ENCODE assay signal across 8 cellular contexts in genomic region chr2:160493227-160494028, GRCh38. TPM values are rescaled to one million over a fixed set of nuclear protein-coding genes. Genes with fewer than 3 reads are reported as not detected.
A peak's percentile ranks its signal among the peaks of the same experiment; 100 is the strongest.
DNase-seq lines count a peak whose midpoint lies in the region; ATAC-seq and TF ChIP-seq lines count a peak whose summit lies in the region.

TSS of gene RBMS1 (minus strand) at chr2:160493807. CDS start at chr2:160493363, 444 bp downstream.

- TF ChIP-seq CTCF in Caco-2 (IDR thresholded peaks at IDR 0.05; ENCODE audit: insufficient read depth in 1 of 2, low read depth in 1 of 2, low read length in 1 of 2, severe bottlenecking in 1 of 2, unreplicated experiment in 1 of 2): no peak
- TF ChIP-seq CTCF in ovary (IDR thresholded peaks at IDR 0.05): no peak
- TF ChIP-seq CTCF in transverse colon (IDR thresholded peaks at IDR 0.05): no peak

- peak within 1 kb of the TSS; percentile 91 for H3K4me3 Mint-ChIP-seq in Caco-2 (ENCODE audit: unreplicated experiment)
- peak within 1 kb of the TSS; percentile 96 for H3K4me3 Mint-ChIP-seq in activated naive CD4-positive, alpha-beta T cell treated with anti-CD3 and anti-CD28 coated beads, Interleukin-2, amount 50 U/mL, for 24 hours

- H3K9me3 ChIP-seq in Caco-2 (no peaks in the 10 kb centered on the region), ovary (no peaks in the 10 kb centered on the region), transverse colon (no peaks in the 10 kb centered on the region)

- H3K27ac Mint-ChIP-seq in Caco-2 (ENCODE audit: unreplicated experiment): peak within 1 kb of the TSS; percentile 64
- peak within 1 kb of the TSS; percentile 97 for H3K27ac Mint-ChIP-seq in activated naive CD4-positive, alpha-beta T cell treated with anti-CD3 and anti-CD28 coated beads, Interleukin-2, amount 50 U/mL, for 24 hours

- in situ Hi-C loops in transverse colon (cut with MboI; ENCODE audit: low pct_ligation_motif_present in 1 of 4, low pct_unique_long_range_greater_than_20kb in 1 of 4, low sequenced_read_pairs in 3 of 4): no loop called here

- peaks cover 3% of the 10 kb centered on the region for H3K27me3 Mint-ChIP-seq in Caco-2 (ENCODE audit: insufficient read depth, unreplicated experiment)
- no peaks in the 10 kb centered on the region for H3K27me3 Mint-ChIP-seq in activated naive CD4-positive, alpha-beta T cell treated with anti-CD3 and anti-CD28 coated beads, Interleukin-2, amount 50 U/mL, for 24 hours

- H3K27me3 ChIP-seq in Caco-2 (replicated peaks; ENCODE audit: control insufficient read depth, insufficient read depth, low read length) (no peaks in the 10 kb centered on the region), ovary (no peaks in the 10 kb centered on the region), transverse colon (peaks cover 48% of the 10 kb centered on the region)

- DNase-seq in Caco-2 (peak; percentile 57 to 68), SK-N-DZ (ENCODE audit: low spot score) (peak; percentile 82), glomerular visceral epithelial cell (ENCODE audit: extremely low spot score) (peak; percentile 81), ovary (peak; percentile 70 to 76 (median 75)), transverse colon (peak; percentile 53)

- ATAC-seq in HG03521 (IDR thresholded peaks at IDR 0.05; ENCODE audit: unreplicated experiment): peak; percentile 23
- no peak for ATAC-seq in GM18520 (IDR thresholded peaks at IDR 0.05; ENCODE audit: unreplicated experiment)

- H3K36me3 Mint-ChIP-seq in Caco-2 (ENCODE audit: insufficient read depth, unreplicated experiment): peaks cover 6% of the 10 kb centered on the region
- H3K36me3 Mint-ChIP-seq in activated naive CD4-positive, alpha-beta T cell treated with anti-CD3 and anti-CD28 coated beads, Interleukin-2, amount 50 U/mL, for 24 hours: peaks cover 1% of the 10 kb centered on the region

- no TSS peak for BruUV-seq in Caco-2 (replicated peaks; lab: Mats Ljungman, UMichigan)

- H3K4me1 ChIP-seq in Caco-2 (peaks cover 12% of the 10 kb centered on the region), ovary (ENCODE audit: insufficient read depth) (peaks cover 5% of the 10 kb centered on the region), transverse colon (peaks cover 0 to 12% (median 0%) of the 10 kb centered on the region in 4 donors)

- intact Hi-C loops in Caco-2 (cut with micrococcal nuclease; ENCODE audit: unreplicated experiment) (loop anchor here (2.0 kb wide), 3 partner anchors 65 to 237 kb away; no protein-coding TSS in a partner anchor), ovary (cut with DNase I) (loop anchor here in 2 of 4 donors (5.0 to 10.0 kb wide), 2 partner anchors 89 to 174 kb away; no protein-coding TSS in a partner anchor), transverse colon (cut with DNase I; ENCODE audit: low total_unique reads) (no loop called here)

- H3K4me3 ChIP-seq in Caco-2 (ENCODE audit: low read depth, low read length) (peak within 1 kb of the TSS; percentile 94), ovary (peak within 1 kb of the TSS; percentile 94), transverse colon (peak within 1 kb of the TSS; percentile 58 to 88 (median 66))

- CTCF ChIA-PET in Caco-2 (lab: Charles Lee): no interaction called here

- H3K9me3 Mint-ChIP-seq in Caco-2 (ENCODE audit: unreplicated experiment): no peaks in the 10 kb centered on the region
- no peaks in the 10 kb centered on the region for H3K9me3 Mint-ChIP-seq in activated naive CD4-positive, alpha-beta T cell treated with anti-CD3 and anti-CD28 coated beads, Interleukin-2, amount 50 U/mL, for 24 hours

- POLR2A ChIA-PET in Caco-2 (lab: Charles Lee): no interaction called here

- H3K27ac ChIP-seq in ovary (peak within 1 kb of the TSS; percentile 40 to 98), transverse colon (peak within 1 kb of the TSS; percentile 86 to 95 (median 90))

- H3K4me1 Mint-ChIP-seq in Caco-2 (ENCODE audit: low read depth, unreplicated experiment): peaks cover 10% of the 10 kb centered on the region
- peaks cover 68% of the 10 kb centered on the region for H3K4me1 Mint-ChIP-seq in activated naive CD4-positive, alpha-beta T cell treated with anti-CD3 and anti-CD28 coated beads, Interleukin-2, amount 50 U/mL, for 24 hours

- TF ChIP-seq EP300 in ovary (IDR thresholded peaks at IDR 0.05): no peak
- no peak for TF ChIP-seq EP300 in transverse colon (IDR thresholded peaks at IDR 0.05; ENCODE audit: low read depth)

- TF ChIP-seq POLR2A in ovary (IDR thresholded peaks at IDR 0.05): no peak
- TF ChIP-seq POLR2A in transverse colon (IDR thresholded peaks at IDR 0.05): peak; percentile 3

- WGBS in ovary, 3 donors: 0 to 1% (median 1%) methylated on average over 57 to 66 of the region's 66 CpGs
- WGBS in transverse colon (ENCODE audit: low coverage in 1 of 2), 2 donors: 1% methylated on average over 62 of the region's 66 CpGs; no CpG with 5 or more reads in 1 of the 2 donors

- H3K36me3 ChIP-seq in Caco-2 (ENCODE audit: control insufficient read depth, insufficient read depth, low read length) (no peaks in the 10 kb centered on the region), ovary (no peaks in the 10 kb centered on the region), transverse colon (no peaks in the 10 kb centered on the region)

RNA-seq across cellular contexts. Expression of gene RBMS1, which starts in this region (rescaled TPM):
- 91.9 and 92.2 TPM in 2 replicates for total RNA-seq in Caco-2 (2022)
- 69.6 and 76.4 TPM in 2 replicates for polyA plus RNA-seq in SK-N-DZ (2014; cell fraction: cytosol; rRNA removed)
- polyA plus RNA-seq in SK-N-DZ (2014; cell fraction: nucleus; rRNA removed): 58.9 and 72.9 TPM in 2 replicates
- total RNA-seq in ovary: 10 to 100 TPM; 67.5 to 91.9 (median 73.8) TPM
- polyA plus RNA-seq in ovary: 10 to 100 TPM; 50.7 to 89.4 TPM
- total RNA-seq in transverse colon: 10 to 100 TPM; 13.5 to 31.6 (median 23.0) TPM
